In the genomic region with DNA sequence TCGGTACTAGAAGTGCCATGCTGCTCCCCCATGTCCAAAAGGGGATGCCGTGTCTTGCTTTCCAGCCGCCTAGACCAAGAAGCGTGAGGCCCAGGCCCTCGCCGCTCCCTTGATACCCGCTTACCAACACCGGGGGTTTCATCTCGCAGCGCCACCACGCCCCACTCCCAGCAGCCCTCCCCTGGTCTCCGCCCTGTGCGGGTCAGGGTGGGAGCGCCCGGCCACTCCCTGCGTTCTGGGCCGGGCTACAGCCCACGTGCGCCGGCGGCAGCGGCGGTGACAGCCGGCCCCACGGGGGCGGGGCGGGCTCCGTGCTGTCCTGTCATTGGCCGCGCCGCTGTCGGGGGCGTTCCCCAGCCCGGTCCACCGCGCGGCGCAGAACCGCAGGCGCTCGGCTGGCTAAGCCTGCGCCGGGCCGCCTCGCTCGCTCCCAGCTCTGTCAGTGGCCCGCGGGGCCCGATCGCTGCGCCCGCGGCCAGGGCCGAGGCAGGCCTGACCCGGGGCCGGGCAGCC, we compare ENCODE assay signal across 1 cellular context.
TF ChIP-seq lines count a peak whose summit lies in the region.

A gene with protein sequence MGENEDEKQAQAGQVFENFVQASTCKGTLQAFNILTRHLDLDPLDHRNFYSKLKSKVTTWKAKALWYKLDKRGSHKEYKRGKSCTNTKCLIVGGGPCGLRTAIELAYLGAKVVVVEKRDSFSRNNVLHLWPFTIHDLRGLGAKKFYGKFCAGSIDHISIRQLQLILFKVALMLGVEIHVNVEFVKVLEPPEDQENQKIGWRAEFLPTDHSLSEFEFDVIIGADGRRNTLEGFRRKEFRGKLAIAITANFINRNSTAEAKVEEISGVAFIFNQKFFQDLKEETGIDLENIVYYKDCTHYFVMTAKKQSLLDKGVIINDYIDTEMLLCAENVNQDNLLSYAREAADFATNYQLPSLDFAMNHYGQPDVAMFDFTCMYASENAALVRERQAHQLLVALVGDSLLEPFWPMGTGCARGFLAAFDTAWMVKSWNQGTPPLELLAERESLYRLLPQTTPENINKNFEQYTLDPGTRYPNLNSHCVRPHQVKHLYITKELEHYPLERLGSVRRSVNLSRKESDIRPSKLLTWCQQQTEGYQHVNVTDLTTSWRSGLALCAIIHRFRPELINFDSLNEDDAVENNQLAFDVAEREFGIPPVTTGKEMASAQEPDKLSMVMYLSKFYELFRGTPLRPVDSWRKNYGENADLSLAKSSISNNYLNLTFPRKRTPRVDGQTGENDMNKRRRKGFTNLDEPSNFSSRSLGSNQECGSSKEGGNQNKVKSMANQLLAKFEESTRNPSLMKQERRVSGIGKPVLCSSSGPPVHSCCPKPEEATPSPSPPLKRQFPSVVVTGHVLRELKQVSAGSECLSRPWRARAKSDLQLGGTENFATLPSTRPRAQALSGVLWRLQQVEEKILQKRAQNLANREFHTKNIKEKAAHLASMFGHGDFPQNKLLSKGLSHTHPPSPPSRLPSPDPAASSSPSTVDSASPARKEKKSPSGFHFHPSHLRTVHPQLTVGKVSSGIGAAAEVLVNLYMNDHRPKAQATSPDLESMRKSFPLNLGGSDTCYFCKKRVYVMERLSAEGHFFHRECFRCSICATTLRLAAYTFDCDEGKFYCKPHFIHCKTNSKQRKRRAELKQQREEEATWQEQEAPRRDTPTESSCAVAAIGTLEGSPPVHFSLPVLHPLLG (plus strand): TSS at position 390 of the 513 bp plus-strand sequence. CDS start 51,566 bp downstream, outside the sequence.

TF ChIP-seq in HepG2, 621 proteins besides CTCF, POLR2A, EP300 and RAD21 (continued from another document and continues in another):
- TF ChIP-seq, protein P1, sequence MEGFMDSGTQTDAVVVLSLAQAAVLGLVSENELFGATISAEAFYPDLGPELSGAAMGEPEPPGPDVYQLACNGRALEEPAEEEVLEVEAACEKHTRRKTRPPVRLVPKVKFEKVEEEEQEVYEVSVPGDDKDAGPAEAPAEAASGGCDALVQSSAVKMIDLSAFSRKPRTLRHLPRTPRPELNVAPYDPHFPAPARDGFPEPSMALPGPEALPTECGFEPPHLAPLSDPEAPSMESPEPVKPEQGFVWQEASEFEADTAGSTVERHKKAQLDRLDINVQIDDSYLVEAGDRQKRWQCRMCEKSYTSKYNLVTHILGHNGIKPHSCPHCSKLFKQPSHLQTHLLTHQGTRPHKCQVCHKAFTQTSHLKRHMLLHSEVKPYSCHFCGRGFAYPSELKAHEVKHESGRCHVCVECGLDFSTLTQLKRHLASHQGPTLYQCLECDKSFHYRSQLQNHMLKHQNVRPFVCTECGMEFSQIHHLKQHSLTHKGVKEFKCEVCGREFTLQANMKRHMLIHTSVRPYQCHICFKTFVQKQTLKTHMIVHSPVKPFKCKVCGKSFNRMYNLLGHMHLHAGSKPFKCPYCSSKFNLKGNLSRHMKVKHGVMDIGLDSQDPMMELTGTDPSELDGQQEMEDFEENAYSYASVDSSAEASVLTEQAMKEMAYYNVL (CRISPR knock-in tag; IDR thresholded peaks at IDR 0.05; ENCODE audit: borderline replicate concordance), result no peak
- TF ChIP-seq, protein P2, sequence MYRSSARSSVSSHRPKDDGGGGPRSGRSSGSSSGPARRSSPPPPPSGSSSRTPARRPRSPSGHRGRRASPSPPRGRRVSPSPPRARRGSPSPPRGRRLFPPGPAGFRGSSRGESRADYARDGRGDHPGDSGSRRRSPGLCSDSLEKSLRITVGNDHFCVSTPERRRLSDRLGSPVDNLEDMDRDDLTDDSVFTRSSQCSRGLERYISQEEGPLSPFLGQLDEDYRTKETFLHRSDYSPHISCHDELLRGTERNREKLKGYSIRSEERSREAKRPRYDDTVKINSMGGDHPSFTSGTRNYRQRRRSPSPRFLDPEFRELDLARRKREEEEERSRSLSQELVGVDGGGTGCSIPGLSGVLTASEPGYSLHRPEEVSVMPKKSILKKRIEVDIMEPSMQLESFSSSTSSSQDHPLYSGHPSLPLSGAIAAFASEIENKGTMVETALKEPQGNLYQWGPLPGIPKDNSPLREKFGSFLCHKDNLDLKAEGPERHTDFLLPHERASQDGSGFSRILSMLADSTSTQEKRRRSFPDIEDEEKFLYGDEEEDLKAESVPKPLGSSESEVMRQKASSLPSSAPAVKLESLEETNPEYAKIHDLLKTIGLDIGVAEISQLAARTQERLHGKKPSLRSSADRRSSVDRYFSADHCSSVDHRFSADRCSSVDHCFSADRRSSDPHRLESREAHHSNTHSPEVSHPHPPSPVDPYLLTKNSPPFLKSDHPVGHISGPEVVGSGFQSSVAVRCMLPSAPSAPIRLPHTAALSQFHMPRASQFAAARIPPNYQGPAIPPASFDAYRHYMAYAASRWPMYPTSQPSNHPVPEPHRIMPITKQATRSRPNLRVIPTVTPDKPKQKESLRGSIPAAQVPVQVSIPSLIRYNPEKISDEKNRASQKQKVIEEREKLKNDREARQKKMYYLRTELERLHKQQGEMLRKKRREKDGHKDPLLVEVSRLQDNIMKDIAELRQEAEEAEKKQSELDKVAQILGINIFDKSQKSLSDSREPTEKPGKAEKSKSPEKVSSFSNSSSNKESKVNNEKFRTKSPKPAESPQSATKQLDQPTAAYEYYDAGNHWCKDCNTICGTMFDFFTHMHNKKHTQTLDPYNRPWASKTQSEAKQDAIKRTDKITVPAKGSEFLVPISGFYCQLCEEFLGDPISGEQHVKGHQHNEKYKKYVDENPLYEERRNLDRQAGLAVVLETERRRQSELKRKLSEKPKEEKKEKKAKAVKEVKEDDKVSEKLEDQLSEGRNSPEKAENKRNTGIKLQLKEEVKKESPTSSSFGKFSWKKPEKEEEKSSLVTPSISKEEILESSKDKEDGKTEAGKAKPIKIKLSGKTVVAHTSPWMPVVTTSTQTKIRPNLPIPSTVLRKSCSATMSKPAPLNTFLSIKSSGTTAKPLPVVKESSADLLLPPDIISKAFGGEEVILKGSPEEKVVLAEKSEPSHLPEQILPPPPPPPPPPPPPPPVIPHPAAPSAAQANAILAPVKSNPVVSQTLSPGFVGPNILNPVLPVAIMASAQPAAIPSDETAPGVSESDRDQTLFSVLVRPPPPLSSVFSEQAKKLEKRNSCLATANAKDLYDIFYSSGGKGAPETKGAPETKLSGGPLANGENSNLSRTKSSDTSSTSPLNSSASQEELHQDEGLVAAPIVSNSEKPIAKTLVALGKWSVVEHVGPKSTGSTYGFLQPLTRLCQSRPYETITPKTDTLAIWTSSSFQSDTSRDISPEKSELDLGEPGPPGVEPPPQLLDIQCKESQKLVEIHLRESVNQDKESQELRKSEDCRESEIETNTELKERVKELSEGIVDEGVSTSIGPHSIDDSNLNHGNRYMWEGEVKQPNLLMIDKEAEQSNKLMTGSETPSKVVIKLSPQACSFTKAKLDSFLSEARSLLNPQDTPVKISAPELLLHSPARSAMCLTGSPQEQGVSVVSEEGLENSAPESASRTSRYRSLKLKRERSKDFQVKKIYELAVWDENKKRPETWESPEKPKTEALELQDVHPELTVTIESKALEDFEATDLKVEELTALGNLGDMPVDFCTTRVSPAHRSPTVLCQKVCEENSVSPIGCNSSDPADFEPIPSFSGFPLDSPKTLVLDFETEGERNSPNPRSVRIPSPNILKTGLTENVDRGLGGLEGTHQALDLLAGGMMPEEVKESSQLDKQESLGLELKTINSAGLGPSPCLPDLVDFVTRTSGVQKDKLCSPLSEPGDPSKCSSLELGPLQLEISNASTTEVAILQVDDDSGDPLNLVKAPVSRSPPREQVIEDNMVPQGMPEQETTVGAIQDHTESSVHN (CRISPR knock-in tag; IDR thresholded peaks at IDR 0.05), result no peak
- TF ChIP-seq, protein P3, sequence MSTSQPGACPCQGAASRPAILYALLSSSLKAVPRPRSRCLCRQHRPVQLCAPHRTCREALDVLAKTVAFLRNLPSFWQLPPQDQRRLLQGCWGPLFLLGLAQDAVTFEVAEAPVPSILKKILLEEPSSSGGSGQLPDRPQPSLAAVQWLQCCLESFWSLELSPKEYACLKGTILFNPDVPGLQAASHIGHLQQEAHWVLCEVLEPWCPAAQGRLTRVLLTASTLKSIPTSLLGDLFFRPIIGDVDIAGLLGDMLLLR (CRISPR knock-in tag; IDR thresholded peaks at IDR 0.05), result peak; percentile 81; the same call in 1 of the 2 replicates
- TF ChIP-seq ZNF562 (CRISPR knock-in tag; IDR thresholded peaks at IDR 0.05; ENCODE audit: borderline replicate concordance) (no peak), SP1 (IDR thresholded peaks at IDR 0.05) (no peak), SP1 (CRISPR knock-in tag; IDR thresholded peaks at IDR 0.05) (peak; percentile 21; the same call in 1 of the 2 replicates), FLYWCH1 (CRISPR knock-in tag; IDR thresholded peaks at IDR 0.05) (no peak), ZNF788 (CRISPR knock-in tag; IDR thresholded peaks at IDR 0.05; ENCODE audit: borderline replicate concordance) (no peak), TMF1 (CRISPR knock-in tag; IDR thresholded peaks at IDR 0.05; ENCODE audit: low read depth) (peak; percentile 70; the same call in 1 of the 2 replicates), GABPB1 (CRISPR knock-in tag; IDR thresholded peaks at IDR 0.05) (peak; percentile 46; the same call in 1 of the 2 replicates), ZNF776 (CRISPR knock-in tag; IDR thresholded peaks at IDR 0.05) (peak; percentile 7; the same call in 1 of the 2 replicates), RFXANK (CRISPR knock-in tag; IDR thresholded peaks at IDR 0.05) (no peak), REPIN1 (CRISPR knock-in tag; IDR thresholded peaks at IDR 0.05; ENCODE audit: borderline replicate concordance, low read depth) (no peak), AKAP8 (CRISPR knock-in tag; IDR thresholded peaks at IDR 0.05) (no peak), ZNF251 (CRISPR knock-in tag; IDR thresholded peaks at IDR 0.05) (no peak), ZNF124 (CRISPR knock-in tag; IDR thresholded peaks at IDR 0.05) (no peak), SOX13 (IDR thresholded peaks at IDR 0.05) (no peak), SOX13 (CRISPR knock-in tag; conservative IDR thresholded peaks at IDR 0.05 in 1 of 2, IDR thresholded peaks at IDR 0.05 in 1 of 2) (peak in 1 of 2 experiments; percentile 17; a peak in 1 of 4 replicates), CBX2 (IDR thresholded peaks at IDR 0.05; ENCODE audit: low read depth, low read length) (no peak), CBX2 (CRISPR knock-in tag; IDR thresholded peaks at IDR 0.05; ENCODE audit: low read depth) (no peak), SP2 (CRISPR knock-in tag; IDR thresholded peaks at IDR 0.05) (0 out of 2 replicates have a peak, but pooled peaks have one; percentile 28), NR2F2 (IDR thresholded peaks at IDR 0.05; ENCODE audit: borderline replicate concordance, low read depth) (no peak), ZNF557 (CRISPR knock-in tag; IDR thresholded peaks at IDR 0.05) (no peak), ETV5 (CRISPR knock-in tag; IDR thresholded peaks at IDR 0.05; ENCODE audit: borderline replicate concordance) (no peak), RARG (CRISPR knock-in tag; IDR thresholded peaks at IDR 0.05; ENCODE audit: low read depth) (no peak), KDM2A (CRISPR knock-in tag; IDR thresholded peaks at IDR 0.05; ENCODE audit: borderline replicate concordance, low read depth) (no peak), EEA1 (CRISPR knock-in tag; IDR thresholded peaks at IDR 0.05; ENCODE audit: borderline replicate concordance) (no peak), ZNF274 (CRISPR knock-in tag; IDR thresholded peaks at IDR 0.05) (peak; percentile 59; the same call in 1 of the 2 replicates), SIX4 (CRISPR knock-in tag; IDR thresholded peaks at IDR 0.05) (no peak), ZNF781 (CRISPR knock-in tag; IDR thresholded peaks at IDR 0.05; ENCODE audit: borderline replicate concordance, not compliant biosample characterization) (no peak), ZNF782 (CRISPR knock-in tag; IDR thresholded peaks at IDR 0.05; ENCODE audit: borderline replicate concordance) (no peak), KAT2B (IDR thresholded peaks at IDR 0.05; ENCODE audit: borderline replicate concordance, low read depth, low read length) (no peak)
- TF ChIP-seq, protein P4, sequence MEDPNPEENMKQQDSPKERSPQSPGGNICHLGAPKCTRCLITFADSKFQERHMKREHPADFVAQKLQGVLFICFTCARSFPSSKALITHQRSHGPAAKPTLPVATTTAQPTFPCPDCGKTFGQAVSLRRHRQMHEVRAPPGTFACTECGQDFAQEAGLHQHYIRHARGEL (CRISPR knock-in tag; IDR thresholded peaks at IDR 0.05), result no peak
- TF ChIP-seq, protein P5, sequence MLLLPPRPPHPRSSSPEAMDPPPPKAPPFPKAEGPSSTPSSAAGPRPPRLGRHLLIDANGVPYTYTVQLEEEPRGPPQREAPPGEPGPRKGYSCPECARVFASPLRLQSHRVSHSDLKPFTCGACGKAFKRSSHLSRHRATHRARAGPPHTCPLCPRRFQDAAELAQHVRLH (CRISPR knock-in tag; IDR thresholded peaks at IDR 0.05; ENCODE audit: borderline replicate concordance, low read depth), result no peak
- TF ChIP-seq, protein P6, sequence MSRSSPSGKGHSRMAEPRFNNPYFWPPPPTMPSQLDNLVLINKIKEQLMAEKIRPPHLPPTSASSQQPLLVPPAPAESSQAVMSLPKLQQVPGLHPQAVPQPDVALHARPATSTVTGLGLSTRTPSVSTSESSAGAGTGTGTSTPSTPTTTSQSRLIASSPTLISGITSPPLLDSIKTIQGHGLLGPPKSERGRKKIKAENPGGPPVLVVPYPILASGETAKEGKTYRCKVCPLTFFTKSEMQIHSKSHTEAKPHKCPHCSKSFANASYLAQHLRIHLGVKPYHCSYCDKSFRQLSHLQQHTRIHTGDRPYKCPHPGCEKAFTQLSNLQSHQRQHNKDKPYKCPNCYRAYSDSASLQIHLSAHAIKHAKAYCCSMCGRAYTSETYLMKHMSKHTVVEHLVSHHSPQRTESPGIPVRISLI (CRISPR knock-in tag; IDR thresholded peaks at IDR 0.05; ENCODE audit: borderline replicate concordance), result no peak
- TF ChIP-seq, protein P7, sequence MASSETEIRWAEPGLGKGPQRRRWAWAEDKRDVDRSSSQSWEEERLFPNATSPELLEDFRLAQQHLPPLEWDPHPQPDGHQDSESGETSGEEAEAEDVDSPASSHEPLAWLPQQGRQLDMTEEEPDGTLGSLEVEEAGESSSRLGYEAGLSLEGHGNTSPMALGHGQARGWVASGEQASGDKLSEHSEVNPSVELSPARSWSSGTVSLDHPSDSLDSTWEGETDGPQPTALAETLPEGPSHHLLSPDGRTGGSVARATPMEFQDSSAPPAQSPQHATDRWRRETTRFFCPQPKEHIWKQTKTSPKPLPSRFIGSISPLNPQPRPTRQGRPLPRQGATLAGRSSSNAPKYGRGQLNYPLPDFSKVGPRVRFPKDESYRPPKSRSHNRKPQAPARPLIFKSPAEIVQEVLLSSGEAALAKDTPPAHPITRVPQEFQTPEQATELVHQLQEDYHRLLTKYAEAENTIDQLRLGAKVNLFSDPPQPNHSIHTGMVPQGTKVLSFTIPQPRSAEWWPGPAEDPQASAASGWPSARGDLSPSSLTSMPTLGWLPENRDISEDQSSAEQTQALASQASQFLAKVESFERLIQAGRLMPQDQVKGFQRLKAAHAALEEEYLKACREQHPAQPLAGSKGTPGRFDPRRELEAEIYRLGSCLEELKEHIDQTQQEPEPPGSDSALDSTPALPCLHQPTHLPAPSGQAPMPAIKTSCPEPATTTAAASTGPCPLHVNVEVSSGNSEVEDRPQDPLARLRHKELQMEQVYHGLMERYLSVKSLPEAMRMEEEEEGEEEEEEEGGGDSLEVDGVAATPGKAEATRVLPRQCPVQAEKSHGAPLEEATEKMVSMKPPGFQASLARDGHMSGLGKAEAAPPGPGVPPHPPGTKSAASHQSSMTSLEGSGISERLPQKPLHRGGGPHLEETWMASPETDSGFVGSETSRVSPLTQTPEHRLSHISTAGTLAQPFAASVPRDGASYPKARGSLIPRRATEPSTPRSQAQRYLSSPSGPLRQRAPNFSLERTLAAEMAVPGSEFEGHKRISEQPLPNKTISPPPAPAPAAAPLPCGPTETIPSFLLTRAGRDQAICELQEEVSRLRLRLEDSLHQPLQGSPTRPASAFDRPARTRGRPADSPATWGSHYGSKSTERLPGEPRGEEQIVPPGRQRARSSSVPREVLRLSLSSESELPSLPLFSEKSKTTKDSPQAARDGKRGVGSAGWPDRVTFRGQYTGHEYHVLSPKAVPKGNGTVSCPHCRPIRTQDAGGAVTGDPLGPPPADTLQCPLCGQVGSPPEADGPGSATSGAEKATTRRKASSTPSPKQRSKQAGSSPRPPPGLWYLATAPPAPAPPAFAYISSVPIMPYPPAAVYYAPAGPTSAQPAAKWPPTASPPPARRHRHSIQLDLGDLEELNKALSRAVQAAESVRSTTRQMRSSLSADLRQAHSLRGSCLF (CRISPR knock-in tag; IDR thresholded peaks at IDR 0.05; ENCODE audit: borderline replicate concordance), result no peak
